In genomic region chr20:19205999-19206398, GRCh38 we compare ENCODE assay signal across 8 cellular contexts. TPM values are rescaled to one million over a fixed set of nuclear protein-coding genes. Genes with fewer than 3 reads are reported as not detected.
A peak's percentile ranks its signal among the peaks of the same experiment; 100 is the strongest.
DNase-seq lines count a peak whose midpoint lies in the region; ATAC-seq and TF ChIP-seq lines count a peak whose summit lies in the region.

No MANE protein-coding gene starts in this region.

- DNase-seq in ELR (ENCODE audit: low read depth) (peak; percentile 62), glutamatergic neuron (peak; percentile 83), posterior vena cava (ENCODE audit: low spot score) (peak; percentile 92), vagina (ENCODE audit: extremely low spot score in 2 of 2) (no peak)
- peak; percentile 51 for DNase-seq in activated T-cell treated with anti-CD3 and anti-CD28 coated beads, Interleukin-2, amount 50 U/mL, for 4 hours

- H3K79me2 ChIP-seq in OCI-LY3 (ENCODE audit: low read length) = no peaks in the 10 kb centered on the region

- no peak overlapping the region for H3K4me2 ChIP-seq in OCI-LY3 (ENCODE audit: low read length)

- intact Hi-C loops in posterior vena cava (cut with DNase I) (loop anchor here in 1 of 2 donors (2.0 to 5.0 kb wide), 2 partner anchors 379 to 456 kb away; no protein-coding TSS in a partner anchor), vagina (cut with DNase I) (loop anchor here (5.0 kb wide), 2 partner anchors 381 to 456 kb away; no protein-coding TSS in a partner anchor)

- no peak overlapping the region for H3K4me3 ChIP-seq in OCI-LY3 (ENCODE audit: low read length)
- no peak overlapping the region for H3K4me3 ChIP-seq in vagina

- ATAC-seq in HG03175 (IDR thresholded peaks at IDR 0.05; ENCODE audit: unreplicated experiment) = peak; percentile 72
- ATAC-seq in activated T-cell treated with anti-CD3 and anti-CD28 coated beads, Interleukin-2, amount 50 U/mL, for 4 hours = peak in 1 of 2 donors; percentile 43
- ATAC-seq in GM21367 (IDR thresholded peaks at IDR 0.05; ENCODE audit: unreplicated experiment) = no peak

- H3K27ac Mint-ChIP-seq in glutamatergic neuron (ENCODE audit: unreplicated experiment) = no peak overlapping the region

- H3K36me3 Mint-ChIP-seq in activated T-cell treated with anti-CD3 and anti-CD28 coated beads, Interleukin-2, amount 50 U/mL, for 4 hours (ENCODE audit: insufficient read depth) = no peaks in the 10 kb centered on the region
- H3K36me3 Mint-ChIP-seq in glutamatergic neuron (ENCODE audit: unreplicated experiment) = peaks cover 5% of the 10 kb centered on the region

- H3K36me3 ChIP-seq in OCI-LY3 (replicated peaks; ENCODE audit: low read depth, low read length) (no peaks in the 10 kb centered on the region), vagina (no peaks in the 10 kb centered on the region)

- no peak overlapping the region for H3K9ac ChIP-seq in OCI-LY3 (ENCODE audit: low read length)

- no peak overlapping the region for H2AFZ ChIP-seq in OCI-LY3 (ENCODE audit: low read depth, low read length)

- H3K4me1 ChIP-seq in OCI-LY3 (ENCODE audit: low read length) (no peaks in the 10 kb centered on the region), vagina (peaks cover 9% of the 10 kb centered on the region)

- TF ChIP-seq POLR2A in vagina (IDR thresholded peaks at IDR 0.05) = no peak

- H3K27me3 ChIP-seq in OCI-LY3 (ENCODE audit: low read depth, low read length) = peaks cover 61% of the 10 kb centered on the region
- no peaks in the 10 kb centered on the region for H3K27me3 ChIP-seq in vagina

- no peaks in the 10 kb centered on the region for H3K9me3 ChIP-seq in OCI-LY3 (ENCODE audit: insufficient read depth, low read length)
- H3K9me3 ChIP-seq in vagina = no peaks in the 10 kb centered on the region

- H3K27ac ChIP-seq in OCI-LY3 (ENCODE audit: low read length) (no peak overlapping the region), vagina (no peak overlapping the region)

- H3K9me3 Mint-ChIP-seq in activated T-cell treated with anti-CD3 and anti-CD28 coated beads, Interleukin-2, amount 50 U/mL, for 4 hours = no peaks in the 10 kb centered on the region
- peaks cover 2% of the 10 kb centered on the region for H3K9me3 Mint-ChIP-seq in glutamatergic neuron (ENCODE audit: unreplicated experiment)

- H3K4me1 Mint-ChIP-seq in activated T-cell treated with anti-CD3 and anti-CD28 coated beads, Interleukin-2, amount 50 U/mL, for 4 hours (ENCODE audit: low read depth) = no peaks in the 10 kb centered on the region
- H3K4me1 Mint-ChIP-seq in glutamatergic neuron (ENCODE audit: low read depth, unreplicated experiment) = peaks cover 3% of the 10 kb centered on the region

- peaks cover 21% of the 10 kb centered on the region for H3K27me3 Mint-ChIP-seq in activated T-cell treated with anti-CD3 and anti-CD28 coated beads, Interleukin-2, amount 50 U/mL, for 4 hours (ENCODE audit: low read depth)
- H3K27me3 Mint-ChIP-seq in glutamatergic neuron (ENCODE audit: unreplicated experiment) = peaks cover 12% of the 10 kb centered on the region

- H3K4me3 Mint-ChIP-seq in activated T-cell treated with anti-CD3 and anti-CD28 coated beads, Interleukin-2, amount 50 U/mL, for 4 hours = no peak overlapping the region
- no peak overlapping the region for H3K4me3 Mint-ChIP-seq in glutamatergic neuron (ENCODE audit: unreplicated experiment)

- TF ChIP-seq CTCF in OCI-LY3 (IDR thresholded peaks at IDR 0.05; ENCODE audit: low read depth, low read length) (peak; percentile 98), glutamatergic neuron (IDR thresholded peaks at IDR 0.05; ENCODE audit: partially characterized antibody, unreplicated experiment) (peak; percentile 93), vagina (IDR thresholded peaks at IDR 0.05) (peak; percentile 60 to 88 (median 70))

- H4K20me1 ChIP-seq in OCI-LY3 (ENCODE audit: insufficient read depth, low read length) = no peaks in the 10 kb centered on the region

RNA-seq across cellular contexts. Expression of gene SLC24A3, which starts 6.4 kb away (rescaled TPM):
- total RNA-seq in activated T-cell treated with anti-CD3 and anti-CD28 coated beads, Interleukin-2, amount 50 U/mL, for 4 hours = under 1 TPM in 2 of 3 donors, not detected in 1; 0.05 to 0.10 TPM
- total RNA-seq in glutamatergic neuron (ENCODE audit: unreplicated experiment) (9.7 TPM), posterior vena cava (10 to 100 TPM; 20.4 to 25.3 TPM), vagina (12.3 TPM)

Comparison
In these comparisons a context has a peak if more than half of its experiments do, and no peak if none do; other contexts are left out.
1. DNase-seq: peak in ELR (single experiment), activated T-cell treated with anti-CD3 and anti-CD28 coated beads, Interleukin-2, amount 50 U/mL, for 4 hours (single experiment), glutamatergic neuron (single experiment) and posterior vena cava (single experiment); none in vagina (0 of 2).
2. Peak in every context shown above with its lines, with median percentiles within 50 percentile points of each other: CTCF ChIP-seq.